ENCODE assay signal across 14 cellular contexts in the genomic region with DNA sequence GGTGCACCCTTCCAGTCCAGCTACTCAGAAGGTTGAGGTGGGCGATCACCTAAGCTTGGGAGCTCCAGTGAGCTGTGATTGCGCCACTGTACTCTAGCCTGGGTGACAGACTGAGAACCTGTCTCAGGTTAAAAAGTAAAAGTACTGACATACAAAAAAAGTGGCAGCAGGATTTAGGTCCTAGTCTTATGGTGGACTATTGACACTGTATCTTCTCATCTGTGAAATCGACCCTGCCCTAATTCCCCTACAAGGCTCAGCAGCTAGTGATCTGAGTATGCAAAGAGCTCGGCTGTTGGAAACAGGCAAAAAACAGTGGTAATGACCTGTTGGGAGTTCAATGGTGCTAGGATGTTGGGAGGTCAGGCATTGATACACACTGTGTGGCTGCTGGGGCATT.
"Had no signal": no experiment of that assay in that cellular context is flagged by ENCODE, and none has a peak within 500 bp of the region (broad histone marks: within the 10 kb centered on the region; RNA-seq: fewer than 3 reads in every experiment).

No MANE protein-coding gene starts in this region.

- H3K36me3 ChIP-seq: breast epithelium, right atrium auricular region, tibial artery, vagina had no signal

- ATAC-seq: foreskin keratinocyte, natural killer cell had no signal

- H3K4me3 ChIP-seq: breast epithelium, dorsolateral prefrontal cortex, right atrium auricular region, skin epidermis, tibial artery, vagina had no signal

- H3K27ac Mint-ChIP-seq: activated B cell treated with CpG ODN at 0.5 μM for 24 hours had no signal

- H3K9me3 ChIP-seq: breast epithelium, right atrium auricular region, tibial artery, vagina had no signal

- H3K36me3 Mint-ChIP-seq: natural killer cell had no signal

- H3K9me3 Mint-ChIP-seq: activated B cell treated with CpG ODN at 0.5 μM for 24 hours, natural killer cell had no signal

- H3K27ac ChIP-seq: breast epithelium, dorsolateral prefrontal cortex, foreskin keratinocyte, right atrium auricular region, tibial artery, vagina had no signal

- H3K4me3 Mint-ChIP-seq: activated B cell treated with CpG ODN at 0.5 μM for 24 hours had no signal

- H3K4me1 ChIP-seq: breast epithelium, foreskin keratinocyte, right atrium auricular region, tibial artery had no signal

- H3K27me3 ChIP-seq: breast epithelium, foreskin keratinocyte, right atrium auricular region, vagina had no signal

- DNase-seq: activated B cell treated with CpG ODN at 0.5 μM for 24 hours, activated gamma-delta T cell treated with Interleukin-2 at 50 U/mL for 16 hours, activated T-cell treated with anti-CD3 and anti-CD28 coated beads for 4 hours, anterior cingulate cortex, dorsolateral prefrontal cortex, foreskin keratinocyte, mammary epithelial cell, natural killer cell, nucleus accumbens, tibial artery had no signal
